Comparison of ENCODE assay signal across 18 cellular contexts in genomic region chr3:89787485-89787884, GRCh38.
DNase-seq lines count a peak whose midpoint lies in the region; ATAC-seq and TF ChIP-seq lines count a peak whose summit lies in the region.
"Had no signal": no experiment of that assay in that cellular context is flagged by ENCODE, and none has a peak within 500 bp of the region (broad histone marks: within the 10 kb centered on the region; RNA-seq: fewer than 3 reads in every experiment).

No MANE protein-coding gene starts in this region.

- no peaks in the 10 kb centered on the region for H4K20me1 ChIP-seq in GM23338 (replicated peaks; ENCODE audit: insufficient read depth)

- H3K36me3 ChIP-seq in GM23338 (ENCODE audit: insufficient read depth) (no peaks in the 10 kb centered on the region), testis (ENCODE audit: low read depth, missing control alignments) (no peaks in the 10 kb centered on the region)
- H3K36me3 ChIP-seq: BE2C had no signal

- H3K4me3 Mint-ChIP-seq in GM23338, result no peak overlapping the region
- H3K4me3 Mint-ChIP-seq in brain, result peak overlapping the region in 1 of 5 experiments; percentile 15
- no peak overlapping the region for H3K4me3 Mint-ChIP-seq in nephron progenitor cell
- H3K4me3 Mint-ChIP-seq: H9 had no signal

- H3K9me3 Mint-ChIP-seq in GM23338 (no peaks in the 10 kb centered on the region), brain (peaks cover 0 to 2% (median 0%) of the 10 kb centered on the region in 5 experiments), nephron progenitor cell (no peaks in the 10 kb centered on the region)
- H3K9me3 Mint-ChIP-seq: H9 had no signal

- H3K9me3 ChIP-seq in testis, result no peaks in the 10 kb centered on the region
- H3K9me3 ChIP-seq: A549, BE2C had no signal

- no peak for TF ChIP-seq CTCF in GM23338 (conservative IDR thresholded peaks at IDR 0.05; ENCODE audit: low read depth in 2 of 2)
- TF ChIP-seq CTCF in brain (conservative IDR thresholded peaks at IDR 0.05), result no peak
- no peak for TF ChIP-seq CTCF in nephron progenitor cell (IDR thresholded peaks at IDR 0.05)
- no peak for TF ChIP-seq CTCF in testis (IDR thresholded peaks at IDR 0.05)

- H3K4me1 Mint-ChIP-seq in GM23338, result peaks cover 4% of the 10 kb centered on the region; the same call in 2 of the 3 replicates
- H3K4me1 Mint-ChIP-seq in brain, result peaks cover 19% of the 10 kb centered on the region
- peaks cover 19% of the 10 kb centered on the region for H3K4me1 Mint-ChIP-seq in nephron progenitor cell

- 0 out of 2 replicates have a peak overlapping the region, but pooled peaks have one; percentile 24 for H2AFZ ChIP-seq in GM23338

- no peak overlapping the region for H3K27ac Mint-ChIP-seq in GM23338
- peak overlapping the region in 3 of 5 experiments; percentile 15 to 67 (median 59) for H3K27ac Mint-ChIP-seq in brain
- H3K27ac Mint-ChIP-seq in nephron progenitor cell, result peak overlapping the region; percentile 97
- H3K27ac Mint-ChIP-seq: H9 had no signal

- intact Hi-C loops in testis (cut with DNase I; ENCODE audit: low total_unique reads), result no loop called here

- H3K4me3 ChIP-seq in GM23338 (no peak overlapping the region), testis (no peak overlapping the region)
- H3K4me3 ChIP-seq: A549 had no signal

- no peak for TF ChIP-seq POLR2A in testis (IDR thresholded peaks at IDR 0.05)

- no peaks in the 10 kb centered on the region for H3K27me3 ChIP-seq in GM23338 (ENCODE audit: insufficient read depth)
- H3K27me3 ChIP-seq in testis, result no peaks in the 10 kb centered on the region
- H3K27me3 ChIP-seq: BE2C had no signal

- no peaks in the 10 kb centered on the region for H3K79me2 ChIP-seq in GM23338 (replicated peaks; ENCODE audit: insufficient read depth)

- H3K36me3 Mint-ChIP-seq in GM23338 (ENCODE audit: low read depth) (no peaks in the 10 kb centered on the region), brain (no peaks in the 10 kb centered on the region), nephron progenitor cell (ENCODE audit: low read depth) (no peaks in the 10 kb centered on the region)

- no peaks in the 10 kb centered on the region for H3K9me2 ChIP-seq in GM23338 (ENCODE audit: insufficient read depth)

- H3K27ac ChIP-seq in GM23338 (ENCODE audit: low read depth), result no peak overlapping the region
- H3K27ac ChIP-seq in testis, result no peak overlapping the region
- H3K27ac ChIP-seq: A549, KMS-11 had no signal

- H3K4me2 ChIP-seq in GM23338, result no peak overlapping the region
- H3K4me2 ChIP-seq: A549, KMS-11 had no signal

- no peaks in the 10 kb centered on the region for H3K4me1 ChIP-seq in GM23338 (ENCODE audit: insufficient read depth)
- H3K4me1 ChIP-seq in testis, result no peaks in the 10 kb centered on the region
- H3K4me1 ChIP-seq: A549, BE2C had no signal

- ATAC-seq in GM23338, result no peak
- no peak for ATAC-seq in GM18870 (IDR thresholded peaks at IDR 0.05; ENCODE audit: unreplicated experiment)
- ATAC-seq: A549 had no signal

- no peaks in the 10 kb centered on the region for H3F3A ChIP-seq in GM23338 (replicated peaks; ENCODE audit: low read depth)

- 56 to 57% methylated on average over 5 of the region's 5 CpGs for WGBS in testis, 2 donors

- H3K27me3 Mint-ChIP-seq in GM23338 (ENCODE audit: insufficient read depth, low read depth, poor library complexity) (no peaks in the 10 kb centered on the region), brain (no peaks in the 10 kb centered on the region), nephron progenitor cell (ENCODE audit: low read depth, poor library complexity) (no peaks in the 10 kb centered on the region)

- DNase-seq in GM23338 (ENCODE audit: low spot score) (no peak), fibroblast of the conjunctiva (ENCODE audit: low read depth) (peak; percentile 40), nephron progenitor cell (no peak), NCI-H2227 treated with DMSO at 0.1 percent for 48 hours (lab: John Stamatoyannopoulos, UW) (no peak), testis (no peak)
- DNase-seq: BE2C; DMS53; GDM1; H9; NCI-H1092 treated with DMSO at 0.1 percent for 48 hours; NCI-H1436 treated with DMSO at 0.1 percent for 48 hours; NCI-H1930; NCI-H510A; NK-92 treated with Interleukin-12 subunit alpha and Interleukin-12 subunit beta, amount 100 ng/mL, for 24 hours had no signal

TF ChIP-seq in GM23338, 12 proteins besides CTCF, POLR2A, EP300 and RAD21 (continues in another document):
- TF ChIP-seq ZNF331 (CRISPR knock-in tag; IDR thresholded peaks at IDR 0.05; ENCODE audit: low read depth), result no peak
- no peak for TF ChIP-seq EZH2 (IDR thresholded peaks at IDR 0.05; ENCODE audit: low read depth, unreplicated experiment)
- TF ChIP-seq, protein P1, sequence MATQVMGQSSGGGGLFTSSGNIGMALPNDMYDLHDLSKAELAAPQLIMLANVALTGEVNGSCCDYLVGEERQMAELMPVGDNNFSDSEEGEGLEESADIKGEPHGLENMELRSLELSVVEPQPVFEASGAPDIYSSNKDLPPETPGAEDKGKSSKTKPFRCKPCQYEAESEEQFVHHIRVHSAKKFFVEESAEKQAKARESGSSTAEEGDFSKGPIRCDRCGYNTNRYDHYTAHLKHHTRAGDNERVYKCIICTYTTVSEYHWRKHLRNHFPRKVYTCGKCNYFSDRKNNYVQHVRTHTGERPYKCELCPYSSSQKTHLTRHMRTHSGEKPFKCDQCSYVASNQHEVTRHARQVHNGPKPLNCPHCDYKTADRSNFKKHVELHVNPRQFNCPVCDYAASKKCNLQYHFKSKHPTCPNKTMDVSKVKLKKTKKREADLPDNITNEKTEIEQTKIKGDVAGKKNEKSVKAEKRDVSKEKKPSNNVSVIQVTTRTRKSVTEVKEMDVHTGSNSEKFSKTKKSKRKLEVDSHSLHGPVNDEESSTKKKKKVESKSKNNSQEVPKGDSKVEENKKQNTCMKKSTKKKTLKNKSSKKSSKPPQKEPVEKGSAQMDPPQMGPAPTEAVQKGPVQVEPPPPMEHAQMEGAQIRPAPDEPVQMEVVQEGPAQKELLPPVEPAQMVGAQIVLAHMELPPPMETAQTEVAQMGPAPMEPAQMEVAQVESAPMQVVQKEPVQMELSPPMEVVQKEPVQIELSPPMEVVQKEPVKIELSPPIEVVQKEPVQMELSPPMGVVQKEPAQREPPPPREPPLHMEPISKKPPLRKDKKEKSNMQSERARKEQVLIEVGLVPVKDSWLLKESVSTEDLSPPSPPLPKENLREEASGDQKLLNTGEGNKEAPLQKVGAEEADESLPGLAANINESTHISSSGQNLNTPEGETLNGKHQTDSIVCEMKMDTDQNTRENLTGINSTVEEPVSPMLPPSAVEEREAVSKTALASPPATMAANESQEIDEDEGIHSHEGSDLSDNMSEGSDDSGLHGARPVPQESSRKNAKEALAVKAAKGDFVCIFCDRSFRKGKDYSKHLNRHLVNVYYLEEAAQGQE (IDR thresholded peaks at IDR 0.05; ENCODE audit: unreplicated experiment), result no peak
- no peak for TF ChIP-seq EZH2phosphoT487 (IDR thresholded peaks at IDR 0.05; ENCODE audit: unreplicated experiment)
- no peak for TF ChIP-seq POLR2AphosphoS5 (IDR thresholded peaks at IDR 0.05; ENCODE audit: low read depth)
- no peak for TF ChIP-seq CREB1 (CRISPR knock-in tag; IDR thresholded peaks at IDR 0.05; ENCODE audit: low read depth)
- TF ChIP-seq ETS1 (IDR thresholded peaks at IDR 0.05), result no peak
- no peak for TF ChIP-seq NANOG (IDR thresholded peaks at IDR 0.05; ENCODE audit: borderline replicate concordance)
